ENCODE assay signal across 1 cellular context in genomic region chr6:146891615-146892265, GRCh38.
TF ChIP-seq lines count a peak whose summit lies in the region.

No MANE protein-coding gene starts in this region.

TF ChIP-seq in K562, 482 proteins besides CTCF, POLR2A, EP300 and RAD21 (continued from another document and continues in another):
- peak; percentile 46; the same call in 1 of the 2 replicates for TF ChIP-seq DEAF1 (CRISPR knock-in tag; IDR thresholded peaks at IDR 0.05)
- TF ChIP-seq DMBX1 (CRISPR knock-in tag; IDR thresholded peaks at IDR 0.05; ENCODE audit: borderline replicate concordance): peak; percentile 82
- no peak for TF ChIP-seq BRD9 (IDR thresholded peaks at IDR 0.05; ENCODE audit: low read depth, partially characterized antibody)
- no peak for TF ChIP-seq BDP1 (IDR thresholded peaks at IDR 0.05; ENCODE audit: insufficient read depth, insufficient read length)
- TF ChIP-seq ZNF449 (CRISPR knock-in tag; IDR thresholded peaks at IDR 0.05): peak; percentile 25; the same call in 1 of the 2 replicates
- no peak; the same call in 1 of the 2 replicates for TF ChIP-seq PTTG1 (tag; IDR thresholded peaks at IDR 0.05; ENCODE audit: low read depth)
- TF ChIP-seq ZFP30 (CRISPR knock-in tag; IDR thresholded peaks at IDR 0.05; ENCODE audit: borderline replicate concordance): no peak
- TF ChIP-seq THAP12 (CRISPR knock-in tag; IDR thresholded peaks at IDR 0.05): no peak
- TF ChIP-seq MAZ (CRISPR knock-in tag; conservative IDR thresholded peaks at IDR 0.05 in 1 of 2, IDR thresholded peaks at IDR 0.05 in 1 of 2): peak in 1 of 2 experiments; percentile 3; a peak in 1 of 4 replicates
- 0 out of 2 replicates have a peak, but pooled peaks have one; percentile 72 for TF ChIP-seq PREB (CRISPR knock-in tag; IDR thresholded peaks at IDR 0.05)
- peak; percentile 63; the same call in 1 of the 2 replicates for TF ChIP-seq MTA3 (IDR thresholded peaks at IDR 0.05; ENCODE audit: borderline replicate concordance)
- peak in 1 of 2 experiments; percentile 68; a peak in 1 of 4 replicates for TF ChIP-seq MLX (CRISPR knock-in tag; conservative IDR thresholded peaks at IDR 0.05)
- 0 out of 2 replicates have a peak, but pooled peaks have one; percentile 7 for TF ChIP-seq TCFL5 (CRISPR knock-in tag; conservative IDR thresholded peaks at IDR 0.05)
- TF ChIP-seq CBFB (CRISPR knock-in tag; IDR thresholded peaks at IDR 0.05): no peak
- peak in 1 of 3 experiments; percentile 9; a peak in 1 of 6 replicates for TF ChIP-seq ZBTB11 (CRISPR knock-in tag; IDR thresholded peaks at IDR 0.05)
- peak; percentile 9; the same call in 1 of the 2 replicates for TF ChIP-seq ZNF324 (CRISPR knock-in tag; IDR thresholded peaks at IDR 0.05)
- no peak for TF ChIP-seq ZNF77 (CRISPR knock-in tag; IDR thresholded peaks at IDR 0.05)
- no peak for TF ChIP-seq CREB3L1 (IDR thresholded peaks at IDR 0.05; ENCODE audit: borderline replicate concordance, low read depth)
- peak; percentile 21; the same call in 1 of the 2 replicates for TF ChIP-seq ZNF134 (CRISPR knock-in tag; conservative IDR thresholded peaks at IDR 0.05)
- TF ChIP-seq HES1 (IDR thresholded peaks at IDR 0.05; ENCODE audit: low read depth): 0 out of 2 replicates have a peak, but pooled peaks have one; percentile 12
- no peak for TF ChIP-seq ZNF224 (CRISPR knock-in tag; IDR thresholded peaks at IDR 0.05)
- no peak for TF ChIP-seq MCM5 (IDR thresholded peaks at IDR 0.05; ENCODE audit: low read depth)
- TF ChIP-seq NR2C1 (IDR thresholded peaks at IDR 0.05): no peak
- 0 out of 2 replicates have a peak, but pooled peaks have one; percentile 19 for TF ChIP-seq NR2C1 (tag; IDR thresholded peaks at IDR 0.05)
- TF ChIP-seq IRF9 (tag; IDR thresholded peaks at IDR 0.05): no peak
- no peak for TF ChIP-seq FOXJ3 (CRISPR knock-in tag; IDR thresholded peaks at IDR 0.05)
- TF ChIP-seq GMEB1 (CRISPR knock-in tag; IDR thresholded peaks at IDR 0.05): no peak
- peak; percentile 6; the same call in 1 of the 2 replicates for TF ChIP-seq GTF2A2 (tag; IDR thresholded peaks at IDR 0.05)
- no peak for TF ChIP-seq DACH1 (IDR thresholded peaks at IDR 0.05; ENCODE audit: partially characterized antibody)
- TF ChIP-seq JUND (IDR thresholded peaks at IDR 0.05; ENCODE audit: borderline replicate concordance, low read depth, low read length): peak; percentile 24; the same call in 1 of the 2 replicates
- TF ChIP-seq JUND (tag; IDR thresholded peaks at IDR 0.05; ENCODE audit: borderline replicate concordance, low read depth, low read length): no peak
- TF ChIP-seq CHD1 (IDR thresholded peaks at IDR 0.05; ENCODE audit: low read length): peak; percentile 55
- no peak; the same call in 1 of the 2 replicates for TF ChIP-seq ZNF584 (CRISPR knock-in tag; IDR thresholded peaks at IDR 0.05; ENCODE audit: low read depth)
- no peak for TF ChIP-seq CREB1 (IDR thresholded peaks at IDR 0.05)
- TF ChIP-seq CREB1 (CRISPR knock-in tag; IDR thresholded peaks at IDR 0.05): no peak; the same call in 1 of the 2 replicates
- TF ChIP-seq CXXC5 (CRISPR knock-in tag; IDR thresholded peaks at IDR 0.05): peak; percentile 55; the same call in 1 of the 2 replicates
- no peak for TF ChIP-seq ZNF165 (CRISPR knock-in tag; IDR thresholded peaks at IDR 0.05; ENCODE audit: borderline replicate concordance)
- TF ChIP-seq TEAD2 (tag; IDR thresholded peaks at IDR 0.05): 0 out of 2 replicates have a peak, but pooled peaks have one; percentile 2
- TF ChIP-seq NR2F6 (CRISPR knock-in tag; IDR thresholded peaks at IDR 0.05): no peak
- peak; percentile 36 for TF ChIP-seq SMAD4 (CRISPR knock-in tag; conservative IDR thresholded peaks at IDR 0.05)
- TF ChIP-seq ZNF830 (CRISPR knock-in tag; IDR thresholded peaks at IDR 0.05): no peak
- TF ChIP-seq FOSL1 (tag; conservative IDR thresholded peaks at IDR 0.05): no peak
- peak; percentile 24; the same call in 1 of the 2 replicates for TF ChIP-seq NBN (IDR thresholded peaks at IDR 0.05; ENCODE audit: low read depth)
- TF ChIP-seq E4F1 (CRISPR knock-in tag; IDR thresholded peaks at IDR 0.05; ENCODE audit: borderline replicate concordance): peak; percentile 70; the same call in 1 of the 2 replicates
- TF ChIP-seq MECOM (CRISPR knock-in tag; IDR thresholded peaks at IDR 0.05): 0 out of 2 replicates have a peak, but pooled peaks have one; percentile 20
- TF ChIP-seq SMAD2 (IDR thresholded peaks at IDR 0.05; ENCODE audit: low read depth, low read length): no peak
